ENCODE assay signal across 15 cellular contexts in genomic region chr11:34203377-34203801, GRCh38.
A peak's percentile ranks its signal among the peaks of the same experiment; 100 is the strongest.
DNase-seq lines count a peak whose midpoint lies in the region; ATAC-seq and TF ChIP-seq lines count a peak whose summit lies in the region.
"Had no signal": no experiment of that assay in that cellular context is flagged by ENCODE, and none has a peak within 500 bp of the region (broad histone marks: within the 10 kb centered on the region; RNA-seq: fewer than 3 reads in every experiment).

No MANE protein-coding gene starts in this region.

- no peak for TF ChIP-seq CTCF in cardiac muscle cell (IDR thresholded peaks at IDR 0.05; ENCODE audit: low read depth, low read length)
- TF ChIP-seq CTCF in left ventricle myocardium inferior (IDR thresholded peaks at IDR 0.05; ENCODE audit: borderline replicate concordance), result no peak

- peaks cover 34% of the 10 kb centered on the region for H3K4me1 Mint-ChIP-seq in stimulated activated effector memory CD8-positive, alpha-beta T cell treated with anti-CD3 and anti-CD28 coated beads, Interleukin-12 subunit alpha, Interleukin-12 subunit beta, amount 100 ng/mL, for 72 hours

- H3K27me3 ChIP-seq in cardiac muscle cell, result no peaks in the 10 kb centered on the region
- H3K27me3 ChIP-seq in left ventricle myocardium inferior (ENCODE audit: low read depth), result no peaks in the 10 kb centered on the region

- H3K4me1 ChIP-seq in cardiac muscle cell (ENCODE audit: low read depth) (peaks cover 31% of the 10 kb centered on the region), left ventricle myocardium inferior (peaks cover 9% of the 10 kb centered on the region)

- H3K36me3 ChIP-seq in cardiac muscle cell, result no peaks in the 10 kb centered on the region
- peaks cover 4% of the 10 kb centered on the region for H3K36me3 ChIP-seq in left ventricle myocardium inferior

- H3K4me3 ChIP-seq in cardiac muscle cell (no peak overlapping the region), left ventricle myocardium inferior (no peak overlapping the region)

- no peaks in the 10 kb centered on the region for H3K9me3 Mint-ChIP-seq in stimulated activated effector memory CD8-positive, alpha-beta T cell treated with anti-CD3 and anti-CD28 coated beads, Interleukin-12 subunit alpha, Interleukin-12 subunit beta, amount 100 ng/mL, for 72 hours

- ATAC-seq in HG03066 (IDR thresholded peaks at IDR 0.05; ENCODE audit: low read depth, unreplicated experiment), result peak; percentile 51
- ATAC-seq in stimulated activated effector memory CD8-positive, alpha-beta T cell treated with anti-CD3 and anti-CD28 coated beads, Interleukin-12 subunit alpha, Interleukin-12 subunit beta, amount 100 ng/mL, for 72 hours, result peak; percentile 12

- DNase-seq in cardiac muscle cell (ENCODE audit: low read depth in 1 of 2, low spot score in 1 of 2) (no peak), left ventricle myocardium inferior (no peak), UCSD-AML1 (lab: John Stamatoyannopoulos, UW; ENCODE audit: unreplicated experiment) (peak; percentile 40), hypothalamus (lab: John Stamatoyannopoulos, UW) (no peak), GOT3 (lab: John Stamatoyannopoulos, UW) (no peak), amniotic stem cell (lab: John Stamatoyannopoulos, UW) (no peak)
- DNase-seq in stimulated activated effector memory CD8-positive, alpha-beta T cell treated with anti-CD3 and anti-CD28 coated beads, Interleukin-12 subunit alpha, Interleukin-12 subunit beta, amount 100 ng/mL, for 72 hours (ENCODE audit: low spot score in 2 of 2), result no peak
- DNase-seq: activated CD4-positive, alpha-beta T cell treated with anti-CD3 and anti-CD28 coated beads for 1 hour; activated effector memory CD4-positive, alpha-beta T cell treated with anti-CD3 and anti-CD28 coated beads, Interleukin-2, amount 50 U/mL, for 16 hours; kidney; NCI-H1092 treated with DMSO at 0.1 percent for 48 hours; NCI-H2227 treated with DMSO at 0.1 percent for 48 hours; retina; stimulated activated CD4-positive, alpha-beta T cell treated with anti-CD3 and anti-CD28 coated beads, Interleukin-2, amount 100 ng/mL, for 24 hours had no signal

- peak overlapping the region; percentile 17 for H3K27ac ChIP-seq in cardiac muscle cell
- H3K27ac ChIP-seq in left ventricle myocardium inferior (replicated peaks), result no peak overlapping the region

- no peak overlapping the region for H3K4me3 Mint-ChIP-seq in stimulated activated effector memory CD8-positive, alpha-beta T cell treated with anti-CD3 and anti-CD28 coated beads, Interleukin-12 subunit alpha, Interleukin-12 subunit beta, amount 100 ng/mL, for 72 hours

- H3K36me3 Mint-ChIP-seq in stimulated activated effector memory CD8-positive, alpha-beta T cell treated with anti-CD3 and anti-CD28 coated beads, Interleukin-12 subunit alpha, Interleukin-12 subunit beta, amount 100 ng/mL, for 72 hours, result no peaks in the 10 kb centered on the region

- intact Hi-C loops in left ventricle myocardium inferior (cut with micrococcal nuclease), result no loop called here

- H3K27ac Mint-ChIP-seq in stimulated activated effector memory CD8-positive, alpha-beta T cell treated with anti-CD3 and anti-CD28 coated beads, Interleukin-12 subunit alpha, Interleukin-12 subunit beta, amount 100 ng/mL, for 72 hours, result peak overlapping the region; percentile 58

- no peaks in the 10 kb centered on the region for H3K9me3 ChIP-seq in cardiac muscle cell (ENCODE audit: low read depth)
- H3K9me3 ChIP-seq in left ventricle myocardium inferior (replicated peaks), result no peaks in the 10 kb centered on the region
